In genomic region chr16:1493746-1494094, GRCh38 we compare ENCODE assay signal across 8 cellular contexts. TPM values are rescaled to one million over a fixed set of nuclear protein-coding genes. Genes with fewer than 3 reads are reported as not detected.
DNase-seq lines count a peak whose midpoint lies in the region; ATAC-seq lines count a peak whose summit lies in the region.

No MANE protein-coding gene starts in this region.

- peak overlapping the region; percentile 78 to 86 (median 86) for H3K4me3 ChIP-seq in skeletal muscle tissue (ENCODE audit: low read length in 3 of 3)

- H3K27me3 Mint-ChIP-seq in activated T-helper 17 cell treated with anti-CD3 and anti-CD28 coated beads, Interleukin-2, amount 50 U/mL, for 72 hours, result no peaks in the 10 kb centered on the region

- ATAC-seq in HG02885 (IDR thresholded peaks at IDR 0.05; ENCODE audit: poor library complexity, unreplicated experiment) (peak; percentile 10), HG02642 (IDR thresholded peaks at IDR 0.05; ENCODE audit: poor library complexity, unreplicated experiment) (no peak)
- peak; percentile 16 for ATAC-seq in activated T-helper 17 cell treated with anti-CD3 and anti-CD28 coated beads, Interleukin-2, amount 50 U/mL, for 72 hours (replicated peaks)

- no peaks in the 10 kb centered on the region for H3K4me1 Mint-ChIP-seq in activated T-helper 17 cell treated with anti-CD3 and anti-CD28 coated beads, Interleukin-2, amount 50 U/mL, for 72 hours

- H3K27me3 ChIP-seq in skeletal muscle tissue (ENCODE audit: control insufficient read depth in 3 of 3, insufficient read depth in 3 of 3, low read length in 3 of 3), result no peaks in the 10 kb centered on the region

- peak overlapping the region; percentile 77 to 90 (median 84) for H3K9ac ChIP-seq in skeletal muscle tissue (ENCODE audit: low read depth in 1 of 3, low read length in 3 of 3)

- no peaks in the 10 kb centered on the region for H3K9me3 Mint-ChIP-seq in activated T-helper 17 cell treated with anti-CD3 and anti-CD28 coated beads, Interleukin-2, amount 50 U/mL, for 72 hours

- peak overlapping the region; percentile 87 for H3K27ac ChIP-seq in skeletal muscle tissue (ENCODE audit: low read depth, low read length)

- H3K9me3 ChIP-seq in skeletal muscle tissue (ENCODE audit: control insufficient read depth in 3 of 3, low read length in 3 of 3), result no peaks in the 10 kb centered on the region

- no peak overlapping the region for H3K27ac Mint-ChIP-seq in activated T-helper 17 cell treated with anti-CD3 and anti-CD28 coated beads, Interleukin-2, amount 50 U/mL, for 72 hours

- peaks cover 20 to 22% (median 22%) of the 10 kb centered on the region in 3 donors for H3K4me1 ChIP-seq in skeletal muscle tissue (ENCODE audit: control insufficient read depth in 3 of 3, insufficient read depth in 3 of 3, low read length in 3 of 3)

- DNase-seq in COLO668 (lab: John Stamatoyannopoulos, UW; ENCODE audit: unreplicated experiment) (peak; percentile 39), hepatic stellate cell (ENCODE audit: low spot score) (peak; percentile 55), SHP77 (lab: John Stamatoyannopoulos, UW) (no peak), NCI-H187 (lab: John Stamatoyannopoulos, UW) (no peak)

- H3K4me3 Mint-ChIP-seq in activated T-helper 17 cell treated with anti-CD3 and anti-CD28 coated beads, Interleukin-2, amount 50 U/mL, for 72 hours, result peak overlapping the region; percentile 87

- peaks cover 29% of the 10 kb centered on the region for H3K36me3 Mint-ChIP-seq in activated T-helper 17 cell treated with anti-CD3 and anti-CD28 coated beads, Interleukin-2, amount 50 U/mL, for 72 hours (ENCODE audit: low read depth)

- H3K36me3 ChIP-seq in skeletal muscle tissue (ENCODE audit: control insufficient read depth in 3 of 3, insufficient read depth in 3 of 3, low read length in 3 of 3), result peaks cover 22 to 30% (median 29%) of the 10 kb centered on the region in 3 donors

RNA-seq across cellular contexts. Expression of gene TELO2, which starts 0.6 kb away (rescaled TPM):
- total RNA-seq in activated T-helper 17 cell treated with anti-CD3 and anti-CD28 coated beads, Interleukin-2, amount 50 U/mL, for 72 hours, result 10 to 100 TPM; 49.2 to 67.9 TPM
- total RNA-seq in skeletal muscle tissue, result 11.0 TPM

RNA-seq across cellular contexts. Expression of gene PTX4, which starts 5.0 kb away (rescaled TPM):
- total RNA-seq in activated T-helper 17 cell treated with anti-CD3 and anti-CD28 coated beads, Interleukin-2, amount 50 U/mL, for 72 hours, result not detected
- total RNA-seq in skeletal muscle tissue, result 1.0 TPM

RNA-seq across cellular contexts. Expression of gene CLCN7, which starts 18.9 kb away (rescaled TPM):
- total RNA-seq in activated T-helper 17 cell treated with anti-CD3 and anti-CD28 coated beads, Interleukin-2, amount 50 U/mL, for 72 hours, result 10 to 100 TPM; 44.8 to 63.9 TPM
- total RNA-seq in skeletal muscle tissue, result 31.8 TPM

RNA-seq across cellular contexts. Expression of gene TMEM204, which starts 39.7 kb away (rescaled TPM):
- 10 to 100 TPM; 14.3 to 22.5 TPM for total RNA-seq in activated T-helper 17 cell treated with anti-CD3 and anti-CD28 coated beads, Interleukin-2, amount 50 U/mL, for 72 hours
- 8.9 TPM for total RNA-seq in skeletal muscle tissue

RNA-seq across cellular contexts. Expression of gene CCDC154, which starts 49.4 kb away (rescaled TPM):
- 1 to 10 TPM; 2.1 to 3.7 TPM for total RNA-seq in activated T-helper 17 cell treated with anti-CD3 and anti-CD28 coated beads, Interleukin-2, amount 50 U/mL, for 72 hours
- under 0.01 TPM for total RNA-seq in skeletal muscle tissue

Comparison
In these comparisons a context has a peak if more than half of its experiments do, and no peak if none do; other contexts are left out.
1. DNase-seq: peak in COLO668 (single experiment) and hepatic stellate cell (single experiment); none in SHP77 (0 of 2) and NCI-H187 (0 of 2).